In the genomic region with DNA sequence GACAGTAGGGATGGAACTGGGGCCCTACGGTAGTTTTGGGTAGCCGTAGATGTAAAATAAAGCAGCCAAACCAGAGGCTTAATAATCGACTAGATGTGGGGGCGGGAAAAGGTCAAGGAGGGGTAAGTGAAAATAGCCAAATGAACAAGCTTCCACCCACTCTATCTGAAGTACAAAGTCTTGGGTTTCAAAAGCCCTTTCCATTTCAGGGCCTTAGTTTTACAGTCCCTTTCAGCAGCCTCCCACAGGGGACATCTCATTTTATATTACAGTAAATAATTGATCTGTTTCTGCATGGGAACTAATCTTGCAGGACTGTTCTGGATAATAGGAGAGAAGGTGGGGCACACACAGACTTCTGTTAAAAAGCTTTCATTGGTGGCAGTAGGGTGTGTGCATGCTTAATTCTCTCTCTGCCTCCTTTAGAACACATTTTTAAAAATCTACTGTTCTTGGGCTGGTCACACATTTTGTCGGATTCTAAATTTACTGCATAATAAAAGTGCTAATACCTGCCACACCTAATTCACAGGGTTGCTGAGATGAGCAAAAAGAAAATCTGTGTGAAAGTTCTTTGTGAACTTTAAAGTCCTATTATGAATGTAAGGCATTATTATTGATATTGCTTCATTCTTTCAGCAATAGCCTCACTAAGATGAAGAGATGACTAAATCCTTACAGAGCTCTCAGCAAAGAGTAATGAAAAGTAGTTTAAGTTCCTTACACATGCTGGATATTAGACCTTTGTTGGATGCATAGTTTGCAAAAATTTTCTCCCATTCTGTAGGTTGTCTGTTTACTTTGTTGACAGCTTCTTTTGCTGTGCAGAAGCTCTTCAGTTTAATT, we compare ENCODE assay signal across 13 cellular contexts.
DNase-seq lines count a peak whose midpoint lies in the region; ATAC-seq and TF ChIP-seq lines count a peak whose summit lies in the region.
"Had no signal": no experiment of that assay in that cellular context is flagged by ENCODE, and none has a peak within 500 bp of the region (broad histone marks: within the 10 kb centered on the region; RNA-seq: fewer than 3 reads in every experiment).

No MANE protein-coding gene starts in this region.

- H3K27ac ChIP-seq in esophagus squamous epithelium: peak overlapping the region in 3 of 4 donors; percentile 32 to 71 (median 47)
- H3K27ac ChIP-seq in stomach: no peak overlapping the region
- no peak overlapping the region for H3K27ac ChIP-seq in caudate nucleus (ENCODE audit: low read depth, low read length)
- H3K27ac ChIP-seq: cardiac muscle cell, thoracic aorta had no signal

- no peak for TF ChIP-seq EP300 in stomach (IDR thresholded peaks at IDR 0.05)

- 48 to 55% methylated on average over 5 of the region's 5 CpGs for WGBS in esophagus squamous epithelium, 2 donors
- WGBS in stomach, 5 donors: 69 to 79% (median 76%) methylated on average over 5 of the region's 5 CpGs

- H3K4me3 ChIP-seq in esophagus squamous epithelium (no peak overlapping the region), stomach (no peak overlapping the region)
- H3K4me3 ChIP-seq: cardiac muscle cell, thoracic aorta had no signal

- TF ChIP-seq POLR2A in esophagus squamous epithelium (IDR thresholded peaks at IDR 0.05): no peak
- no peak for TF ChIP-seq POLR2A in stomach (IDR thresholded peaks at IDR 0.05)

- TF ChIP-seq CTCF in esophagus squamous epithelium (IDR thresholded peaks at IDR 0.05) (no peak), stomach (IDR thresholded peaks at IDR 0.05) (no peak)

- H3K36me3 ChIP-seq in esophagus squamous epithelium: no peaks in the 10 kb centered on the region
- no peaks in the 10 kb centered on the region for H3K36me3 ChIP-seq in stomach
- H3K36me3 ChIP-seq: cardiac muscle cell, thoracic aorta had no signal

- DNase-seq in esophagus squamous epithelium (lab: John Stamatoyannopoulos, UW) (no peak), stomach (no peak), caudate nucleus (lab: John Stamatoyannopoulos, UW) (no peak)
- no peak for DNase-seq in activated effector memory CD4-positive, alpha-beta T cell treated with anti-CD3 and anti-CD28 coated beads, Interleukin-2, amount 50 U/mL, for 16 hours
- DNase-seq: CD8-positive, alpha-beta memory T cell; NCI-H774; nucleus accumbens had no signal

- intact Hi-C loops in esophagus squamous epithelium (cut with DNase I): no loop called here
- intact Hi-C loops in stomach (cut with DNase I; ENCODE audit: low total_unique reads): no loop called here

- H3K4me1 ChIP-seq in esophagus squamous epithelium: peaks cover 8 to 89% (median 21%) of the 10 kb centered on the region in 3 donors
- peaks cover 3 to 45% (median 23%) of the 10 kb centered on the region in 4 donors for H3K4me1 ChIP-seq in stomach

- no peaks in the 10 kb centered on the region for H3K9me3 ChIP-seq in esophagus squamous epithelium
- H3K9me3 ChIP-seq in stomach: no peaks in the 10 kb centered on the region
- H3K9me3 ChIP-seq: thoracic aorta had no signal

- H3K27me3 ChIP-seq in esophagus squamous epithelium (no peaks in the 10 kb centered on the region), stomach (no peaks in the 10 kb centered on the region)
- H3K27me3 ChIP-seq: cardiac muscle cell had no signal

- ATAC-seq in GM18498 (IDR thresholded peaks at IDR 0.05; ENCODE audit: unreplicated experiment) (peak; percentile 38), GM19463 (IDR thresholded peaks at IDR 0.05; ENCODE audit: unreplicated experiment) (peak; percentile 36), HG03045 (IDR thresholded peaks at IDR 0.05; ENCODE audit: unreplicated experiment) (peak; percentile 44), GM21367 (IDR thresholded peaks at IDR 0.05; ENCODE audit: unreplicated experiment) (no peak)

Comparison
In these comparisons a context has a peak if more than half of its experiments do, and no peak if none do; other contexts are left out.
1. H3K27ac ChIP-seq: peak in esophagus squamous epithelium (3 of 4); none in stomach (0 of 5) and caudate nucleus (single experiment).